32 cellular contexts compared by ENCODE assay signal in genomic region chr16:50636865-50637374, GRCh38. TPM values are rescaled to one million over a fixed set of nuclear protein-coding genes. Genes with fewer than 3 reads are reported as not detected.
"Had no signal": no experiment of that assay in that cellular context is flagged by ENCODE, and none has a peak within 500 bp of the region (broad histone marks: within the 10 kb centered on the region; RNA-seq: fewer than 3 reads in every experiment).

No MANE protein-coding gene starts in this region.

- H3K4me1 Mint-ChIP-seq: activated naive CD8-positive, alpha-beta T cell treated with anti-CD3 and anti-CD28 coated beads for 36 hours had no signal

- H3K4me1 ChIP-seq: SJCRH30 had no signal

- H3K9me3 ChIP-seq: SJCRH30 had no signal

- H3K4me3 ChIP-seq: SJCRH30, SK-N-MC had no signal

- H3K27ac Mint-ChIP-seq: activated CD4-positive, alpha-beta memory T cell treated with anti-CD3 and anti-CD28 coated beads, Interleukin-2, amount 10 ng/mL, durations not matched to agents 7 days and 5 days; activated CD8-positive, alpha-beta memory T cell treated with anti-CD3 and anti-CD28 coated beads, Interleukin-2, amount 10 ng/mL, durations not matched to agents 7 days and 5 days; activated naive CD8-positive, alpha-beta T cell treated with anti-CD3 and anti-CD28 coated beads for 36 hours had no signal

- ATAC-seq: activated CD8-positive, alpha-beta memory T cell treated with anti-CD3 and anti-CD28 coated beads, Interleukin-2, amount 10 ng/mL, durations not matched to agents 7 days and 5 days had no signal

- H3K4me3 Mint-ChIP-seq: activated CD4-positive, alpha-beta memory T cell treated with anti-CD3 and anti-CD28 coated beads, Interleukin-2, amount 10 ng/mL, durations not matched to agents 7 days and 5 days; activated CD8-positive, alpha-beta memory T cell treated with anti-CD3 and anti-CD28 coated beads, Interleukin-2, amount 10 ng/mL, durations not matched to agents 7 days and 5 days; activated naive CD8-positive, alpha-beta T cell treated with anti-CD3 and anti-CD28 coated beads for 36 hours had no signal

- H3K27ac ChIP-seq: brain microvascular endothelial cell, SJCRH30, SK-N-MC, VCaP had no signal

- H3K27me3 ChIP-seq: brain microvascular endothelial cell had no signal

- H3K27me3 Mint-ChIP-seq: activated CD4-positive, alpha-beta memory T cell treated with anti-CD3 and anti-CD28 coated beads, Interleukin-2, amount 10 ng/mL, durations not matched to agents 7 days and 5 days; activated CD8-positive, alpha-beta memory T cell treated with anti-CD3 and anti-CD28 coated beads, Interleukin-2, amount 10 ng/mL, durations not matched to agents 7 days and 5 days; activated naive CD8-positive, alpha-beta T cell treated with anti-CD3 and anti-CD28 coated beads for 36 hours had no signal

- H3K36me3 ChIP-seq: brain microvascular endothelial cell, SJCRH30 had no signal

- H3K36me3 Mint-ChIP-seq: activated CD8-positive, alpha-beta memory T cell treated with anti-CD3 and anti-CD28 coated beads, Interleukin-2, amount 10 ng/mL, durations not matched to agents 7 days and 5 days; activated naive CD8-positive, alpha-beta T cell treated with anti-CD3 and anti-CD28 coated beads for 36 hours had no signal

- DNase-seq: activated CD4-positive, alpha-beta memory T cell treated with anti-CD3 and anti-CD28 coated beads, Interleukin-2, amount 10 ng/mL, durations not matched to agents 7 days and 5 days; activated CD4-positive, alpha-beta T cell treated with anti-CD3 and anti-CD28 coated beads for 1 hour; activated CD4-positive, alpha-beta T cell treated with anti-CD3 and anti-CD28 coated beads for 48 hours; activated CD4-positive, CD25-positive, alpha-beta regulatory T cell; activated CD8-positive, alpha-beta memory T cell treated with anti-CD3 and anti-CD28 coated beads for 24 hours; activated CD8-positive, alpha-beta memory T cell treated with anti-CD3 and anti-CD28 coated beads, Interleukin-2, amount 10 ng/mL, durations not matched to agents 7 days and 5 days; activated CD8-positive, alpha-beta memory T cell treated with anti-CD3 and anti-CD28 coated beads, Interleukin-2, amount 50 U/mL, for 48 hours; activated effector memory CD4-positive, alpha-beta T cell treated with anti-CD3 and anti-CD28 coated beads, Interleukin-2, amount 50 U/mL, for 16 hours; activated naive CD4-positive, alpha-beta T cell; activated naive CD4-positive, alpha-beta T cell treated with anti-CD3 and anti-CD28 coated beads, Interleukin-2, amount 50 U/mL, for 16 hours; activated naive CD8-positive, alpha-beta T cell treated with anti-CD3 and anti-CD28 coated beads for 36 hours; activated T-cell treated with anti-CD3 and anti-CD28 coated beads, Interleukin-2, amount 50 U/mL, for 48 hours; amniotic stem cell; aorta; brain microvascular endothelial cell; central memory CD4-positive, alpha-beta T cell; NCI-H1105; NCI-H1417 treated with DMSO at 0.1 percent for 48 hours; NCI-H187 treated with DMSO at 0.1 percent for 48 hours; NCI-H2081; NCI-H226; NCI-H446 treated with DMSO at 0.1 percent for 48 hours; NCI-H524; NCI-H69; NK-92 treated with Interleukin-12 subunit alpha and Interleukin-12 subunit beta, amount 100 ng/mL, for 24 hours; SHP77; SJCRH30; T1000 had no signal

- H3K9me3 Mint-ChIP-seq: activated CD4-positive, alpha-beta memory T cell treated with anti-CD3 and anti-CD28 coated beads, Interleukin-2, amount 10 ng/mL, durations not matched to agents 7 days and 5 days; activated naive CD8-positive, alpha-beta T cell treated with anti-CD3 and anti-CD28 coated beads for 36 hours had no signal

RNA-seq across cellular contexts. Expression of gene SNX20, which starts 44.2 kb away (rescaled TPM):
- total RNA-seq: cerebellum, M059J, SJCRH30 had no signal

RNA-seq across cellular contexts. Expression of gene NOD2, which starts 56.5 kb away (rescaled TPM):
- total RNA-seq: SJCRH30 had no signal
